In the genomic region with DNA sequence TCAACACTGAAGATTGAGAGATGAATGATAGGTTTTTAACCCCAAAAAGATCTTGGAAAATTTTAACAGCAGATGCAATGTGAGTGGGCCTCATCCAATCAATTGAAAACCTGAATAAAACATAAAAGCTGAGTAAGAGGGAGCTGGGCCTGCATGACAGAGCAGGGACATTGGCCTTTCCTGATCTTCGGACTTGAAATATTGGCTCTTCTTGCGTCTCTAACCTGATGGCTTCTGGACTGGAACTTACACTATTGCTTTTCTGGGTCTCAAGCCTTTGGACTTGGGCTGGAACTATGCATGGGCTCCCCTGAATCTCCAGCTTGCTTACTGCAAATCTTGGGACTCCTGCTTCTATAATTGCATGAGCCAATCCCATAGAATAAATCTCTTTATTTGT, we compare ENCODE assay signal across 31 cellular contexts. TPM values are rescaled to one million over a fixed set of nuclear protein-coding genes. Genes with fewer than 3 reads are reported as not detected.
"Had no signal": no experiment of that assay in that cellular context is flagged by ENCODE, and none has a peak within 500 bp of the region (broad histone marks: within the 10 kb centered on the region; RNA-seq: fewer than 3 reads in every experiment).

No MANE protein-coding gene starts in this region.

- FAIRE-seq: bronchial epithelial cell, TTC549 had no signal

- H3K36me3 ChIP-seq: ascending aorta, cardiac muscle cell had no signal

- H3K9me3 ChIP-seq: ascending aorta had no signal

- ATAC-seq: activated CD8-positive, alpha-beta memory T cell treated with anti-CD3 and anti-CD28 coated beads, Interleukin-2, amount 10 ng/mL, durations not matched to agents 7 days and 5 days; activated CD8-positive, alpha-beta T cell treated with anti-CD3 and anti-CD28 coated beads for 36 hours; activated naive CD8-positive, alpha-beta T cell treated with anti-CD3 and anti-CD28 coated beads, Interleukin-2, amount 50 U/mL, for 24 hours had no signal

- H3K27me3 ChIP-seq: ascending aorta, cardiac muscle cell had no signal

- H3K4me3 ChIP-seq: ascending aorta, cardiac muscle cell had no signal

- DNase-seq: activated B cell treated with CpG ODN at 0.5 μM for 24 hours; activated CD4-positive, alpha-beta memory T cell treated with anti-CD3 and anti-CD28 coated beads for 36 hours; activated CD4-positive, alpha-beta T cell treated with anti-CD3 and anti-CD28 coated beads for 4 hours; activated CD4-positive, alpha-beta T cell treated with anti-CD3 and anti-CD28 coated beads, Interleukin-2, amount 10 ng/mL, durations not matched to agents 24 days and 14 days; activated CD4-positive, alpha-beta T cell treated with anti-CD3 and anti-CD28 coated beads, Interleukin-2, amount 50 U/mL, for 1 hour; activated CD4-positive, alpha-beta T cell treated with anti-CD3 and anti-CD28 coated beads, Interleukin-2, amount 50 U/mL, for 4 hours; activated CD4-positive, CD25-positive, alpha-beta regulatory T cell treated with anti-CD3 and anti-CD28 coated beads, Interleukin-2, amount 50 U/mL, for 72 hours; activated CD8-positive, alpha-beta memory T cell treated with anti-CD3 and anti-CD28 coated beads, Interleukin-2, amount 10 ng/mL, durations not matched to agents 7 days and 5 days; activated CD8-positive, alpha-beta memory T cell treated with anti-CD3 and anti-CD28 coated beads, Interleukin-2, amount 50 U/mL, for 48 hours; activated CD8-positive, alpha-beta T cell treated with anti-CD3 and anti-CD28 coated beads for 36 hours; activated effector memory CD4-positive, alpha-beta T cell treated with Interleukin-2 at 50 U/mL for 16 hours; activated gamma-delta T cell; activated naive CD4-positive, alpha-beta T cell treated with anti-CD3 and anti-CD28 coated beads, Interleukin-2, amount 10 ng/mL, durations not matched to agents 7 days and 5 days; activated naive CD4-positive, alpha-beta T cell treated with Interleukin-2 at 50 U/mL for 16 hours; activated naive CD8-positive, alpha-beta T cell treated with anti-CD3 and anti-CD28 coated beads, Interleukin-2, amount 10 ng/mL, durations not matched to agents 7 days and 5 days; activated naive CD8-positive, alpha-beta T cell treated with anti-CD3 and anti-CD28 coated beads, Interleukin-2, amount 50 U/mL, for 24 hours; activated T-cell treated with anti-CD3 and anti-CD28 coated beads, Interleukin-2, amount 50 U/mL, for 24 hours; activated T-cell treated with anti-CD3 and anti-CD28 coated beads, Interleukin-2, amount 50 U/mL, for 48 hours; amygdala; anterior cingulate cortex; caudate nucleus; cerebellar nuclear complex; T-helper 1 cell; T-helper 2 cell; T-helper 9 cell had no signal

- H3K4me1 ChIP-seq: ascending aorta had no signal

- H3K27ac ChIP-seq: ascending aorta, cardiac muscle cell, VCaP had no signal

RNA-seq across cellular contexts. Expression of gene A1CF, which starts 9.0 kb away (rescaled TPM):
- total RNA-seq: activated B cell treated with CpG ODN at 0.5 μM for 24 hours; activated CD4-positive, alpha-beta memory T cell treated with anti-CD3 and anti-CD28 coated beads for 36 hours; activated CD4-positive, alpha-beta T cell treated with anti-CD3 and anti-CD28 coated beads, Interleukin-2, amount 10 ng/mL, durations not matched to agents 24 days and 14 days; activated CD8-positive, alpha-beta memory T cell treated with anti-CD3 and anti-CD28 coated beads, Interleukin-2, amount 10 ng/mL, durations not matched to agents 7 days and 5 days; activated CD8-positive, alpha-beta T cell treated with anti-CD3 and anti-CD28 coated beads for 36 hours; activated naive CD8-positive, alpha-beta T cell treated with anti-CD3 and anti-CD28 coated beads, Interleukin-2, amount 10 ng/mL, durations not matched to agents 7 days and 5 days; activated T-helper 2 cell treated with anti-CD3 and anti-CD28 coated beads, Interferon-gamma antibody, Interleukin-2, Interleukin-4, amounts not matched to agents 10 μg/mL and 5 μg/mL and 100 μg/mL, durations not matched to agents 14 hours and 24 hours and 36 hours; ascending aorta; bronchial epithelial cell; cardiac muscle cell had no signal
